8 cellular contexts compared by ENCODE assay signal in the genomic region with DNA sequence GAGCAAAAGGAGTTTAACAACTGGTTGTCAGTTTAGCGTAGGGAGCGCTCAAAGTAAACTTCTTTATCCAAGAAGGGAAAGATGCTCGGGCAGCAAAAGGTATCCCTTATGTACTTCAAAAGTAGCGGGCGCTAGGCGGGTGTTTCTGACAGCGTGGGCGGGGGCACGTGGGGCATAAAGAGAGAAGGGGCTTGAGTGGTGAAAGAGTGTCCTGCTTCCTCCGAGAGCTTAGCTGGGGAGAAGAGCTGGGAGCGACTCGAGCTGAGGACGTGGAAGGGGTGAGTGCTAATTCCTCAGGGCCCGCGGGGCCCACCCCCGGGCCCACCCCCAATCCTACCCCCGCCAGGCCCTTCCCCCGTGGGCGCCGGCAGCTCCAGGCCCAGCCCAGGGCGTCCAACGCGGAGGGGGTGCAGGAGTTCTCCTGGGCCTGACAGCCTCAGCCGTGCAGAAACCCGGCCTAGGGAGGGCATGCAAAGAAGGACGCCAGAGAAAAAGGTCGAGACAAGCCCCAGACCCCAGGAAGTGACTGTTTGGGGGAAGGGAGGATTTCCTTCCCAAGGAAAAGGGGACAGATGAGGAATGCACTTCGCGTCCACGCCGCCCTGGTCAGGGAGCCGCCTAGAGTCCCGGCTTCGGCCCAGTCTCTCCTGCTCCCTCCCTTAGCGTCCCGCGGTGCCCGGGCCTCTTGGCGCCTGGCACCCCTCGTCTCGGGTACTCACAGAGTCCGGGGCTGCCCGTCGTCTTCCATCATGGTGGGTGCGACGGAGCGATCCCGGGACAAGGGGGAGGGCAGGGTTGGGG. TPM values are rescaled to one million over a fixed set of nuclear protein-coding genes. Genes with fewer than 3 reads are reported as not detected.
DNase-seq lines count a peak whose midpoint lies in the region; ATAC-seq and TF ChIP-seq lines count a peak whose summit lies in the region.

No MANE protein-coding gene starts in this region.

- H3K27me3 ChIP-seq in GM23338 (ENCODE audit: insufficient read depth), result no peaks in the 10 kb centered on the region

- no peak for TF ChIP-seq CTCF in GM23338 (conservative IDR thresholded peaks at IDR 0.05; ENCODE audit: low read depth in 2 of 2)

- DNase-seq in D341Med (ENCODE audit: low spot score) (peak; percentile 53), GM23338 (ENCODE audit: low spot score) (peak; percentile 43), NCI-H2227 treated with DMSO at 0.1 percent for 48 hours (lab: John Stamatoyannopoulos, UW) (peak; percentile 6), GDM1 (lab: John Stamatoyannopoulos, UW) (no peak)
- peak; percentile 61 for DNase-seq in activated T-cell treated with anti-CD3 and anti-CD28 coated beads, Interleukin-2, amount 50 U/mL, for 1 hour
- DNase-seq in naive thymus-derived CD8-positive, alpha-beta T cell, result peak; percentile 36 to 67 (median 49)
- peak; percentile 72 for DNase-seq in stimulated activated naive CD4-positive, alpha-beta T cell treated with Interleukin-2 at 50 U/mL for 16 hours (lab: John Stamatoyannopoulos, UW)

- H4K20me1 ChIP-seq in GM23338 (replicated peaks; ENCODE audit: insufficient read depth), result peaks cover 38% of the 10 kb centered on the region

- peaks cover 5% of the 10 kb centered on the region for H3K27me3 Mint-ChIP-seq in GM23338 (ENCODE audit: insufficient read depth, low read depth, poor library complexity)
- H3K27me3 Mint-ChIP-seq in naive thymus-derived CD8-positive, alpha-beta T cell, result no peaks in the 10 kb centered on the region

- peaks cover 22% of the 10 kb centered on the region for H3K4me1 ChIP-seq in GM23338 (ENCODE audit: insufficient read depth)

- ATAC-seq in GM23338 (peak; percentile 22), esophagus mucosa (peak; percentile 43)
- ATAC-seq in naive thymus-derived CD8-positive, alpha-beta T cell, result peak; percentile 30 to 37

- H3K36me3 ChIP-seq in GM23338 (ENCODE audit: insufficient read depth), result peaks cover 9% of the 10 kb centered on the region; the same call in 1 of the 2 replicates

- H3K4me2 ChIP-seq in GM23338, result peak overlapping the region; percentile 83

- peak overlapping the region; percentile 73 for H3K4me3 ChIP-seq in GM23338

- H3K9me2 ChIP-seq in GM23338 (ENCODE audit: insufficient read depth), result no peaks in the 10 kb centered on the region

- H3K79me2 ChIP-seq in GM23338 (replicated peaks; ENCODE audit: insufficient read depth), result peaks cover 53% of the 10 kb centered on the region

- peak overlapping the region; percentile 91 for H3K4me3 Mint-ChIP-seq in GM23338
- H3K4me3 Mint-ChIP-seq in naive thymus-derived CD8-positive, alpha-beta T cell, result peak overlapping the region; percentile 91 to 100 (median 98)

- H3K9me3 Mint-ChIP-seq in GM23338, result peaks cover 16% of the 10 kb centered on the region
- H3K9me3 Mint-ChIP-seq in naive thymus-derived CD8-positive, alpha-beta T cell, result no peaks in the 10 kb centered on the region

- no peaks in the 10 kb centered on the region for H3F3A ChIP-seq in GM23338 (replicated peaks; ENCODE audit: low read depth)

- H2AFZ ChIP-seq in GM23338, result no peak overlapping the region

- POLR2A ChIA-PET in naive thymus-derived CD8-positive, alpha-beta T cell (lab: Charles Lee), result interaction anchor here (0.6 to 1.7 kb wide), 6 partner anchors 56 to 516 kb away, joined by 3 to 5 read pairs (median 4); partner anchors contain the start of gene EIF3A

- H3K36me3 Mint-ChIP-seq in GM23338 (ENCODE audit: low read depth), result peaks cover 42% of the 10 kb centered on the region
- H3K36me3 Mint-ChIP-seq in naive thymus-derived CD8-positive, alpha-beta T cell, result peaks cover 0 to 18% (median 6%) of the 10 kb centered on the region in 3 donors

- peaks cover 30% of the 10 kb centered on the region for H3K4me1 Mint-ChIP-seq in GM23338
- H3K4me1 Mint-ChIP-seq in naive thymus-derived CD8-positive, alpha-beta T cell, result peaks cover 26 to 60% (median 56%) of the 10 kb centered on the region in 4 donors

- peak overlapping the region; percentile 88 for H3K27ac ChIP-seq in GM23338 (ENCODE audit: low read depth)

- peak overlapping the region; percentile 90 for H3K27ac Mint-ChIP-seq in GM23338
- peak overlapping the region; percentile 92 to 100 (median 98) for H3K27ac Mint-ChIP-seq in naive thymus-derived CD8-positive, alpha-beta T cell

TF ChIP-seq in GM23338, 12 proteins besides CTCF, POLR2A, EP300 and RAD21:
- TF ChIP-seq, protein P1, sequence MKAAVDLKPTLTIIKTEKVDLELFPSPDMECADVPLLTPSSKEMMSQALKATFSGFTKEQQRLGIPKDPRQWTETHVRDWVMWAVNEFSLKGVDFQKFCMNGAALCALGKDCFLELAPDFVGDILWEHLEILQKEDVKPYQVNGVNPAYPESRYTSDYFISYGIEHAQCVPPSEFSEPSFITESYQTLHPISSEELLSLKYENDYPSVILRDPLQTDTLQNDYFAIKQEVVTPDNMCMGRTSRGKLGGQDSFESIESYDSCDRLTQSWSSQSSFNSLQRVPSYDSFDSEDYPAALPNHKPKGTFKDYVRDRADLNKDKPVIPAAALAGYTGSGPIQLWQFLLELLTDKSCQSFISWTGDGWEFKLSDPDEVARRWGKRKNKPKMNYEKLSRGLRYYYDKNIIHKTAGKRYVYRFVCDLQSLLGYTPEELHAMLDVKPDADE (IDR thresholded peaks at IDR 0.05), result no peak
- no peak for TF ChIP-seq ZNF331 (CRISPR knock-in tag; IDR thresholded peaks at IDR 0.05; ENCODE audit: low read depth)

RNA-seq across cellular contexts. Expression of gene TIAL1, which starts 0.8 kb away (rescaled TPM):
- 103 and 131 TPM in 2 replicates for total RNA-seq in GM23338 (2014; rRNA removed; shearing (Covaris generic))
- polyA plus RNA-seq in GM23338 (2016; fragmentation: Nextera tagmentation; extraction: Ambion mirVana), result 87.5 and 92.6 TPM in 2 replicates
- 90.8 TPM for total RNA-seq in esophagus mucosa
- total RNA-seq in naive thymus-derived CD8-positive, alpha-beta T cell, result 100 to 1,000 TPM; 215 to 224 TPM
- 10 to 100 TPM in 1 of 3 donors, 1 to 10 TPM in 2; 9.3 to 12.9 (median 9.4) TPM for polyA plus RNA-seq in naive thymus-derived CD8-positive, alpha-beta T cell

RNA-seq across cellular contexts. Expression of gene RGS10, which starts 53.4 kb away (rescaled TPM):
- 16.8 and 18.4 TPM in 2 replicates for total RNA-seq in GM23338 (2014; rRNA removed; shearing (Covaris generic))
- polyA plus RNA-seq in GM23338 (2016; fragmentation: Nextera tagmentation; extraction: Ambion mirVana), result 26.8 and 27.5 TPM in 2 replicates
- total RNA-seq in esophagus mucosa, result 33.9 TPM
- total RNA-seq in naive thymus-derived CD8-positive, alpha-beta T cell, result 100 to 1,000 TPM; 251 to 268 TPM
- 100 to 1,000 TPM; 409 to 533 (median 504) TPM for polyA plus RNA-seq in naive thymus-derived CD8-positive, alpha-beta T cell

RNA-seq across cellular contexts. Expression of gene BAG3, which starts 55.3 kb away (rescaled TPM):
- 8.2 TPM in 2 replicates for total RNA-seq in GM23338 (2014; rRNA removed; shearing (Covaris generic))
- polyA plus RNA-seq in GM23338 (2016; fragmentation: Nextera tagmentation; extraction: Ambion mirVana), result 8.4 and 8.6 TPM in 2 replicates
- total RNA-seq in esophagus mucosa, result 59.7 TPM
- 10 to 100 TPM; 14.4 to 17.8 TPM for total RNA-seq in naive thymus-derived CD8-positive, alpha-beta T cell
- 10 to 100 TPM in 2 of 3 donors, 1 to 10 TPM in 1; 5.1 to 26.5 (median 12.5) TPM for polyA plus RNA-seq in naive thymus-derived CD8-positive, alpha-beta T cell
